17 cellular contexts compared by ENCODE assay signal in the genomic region with DNA sequence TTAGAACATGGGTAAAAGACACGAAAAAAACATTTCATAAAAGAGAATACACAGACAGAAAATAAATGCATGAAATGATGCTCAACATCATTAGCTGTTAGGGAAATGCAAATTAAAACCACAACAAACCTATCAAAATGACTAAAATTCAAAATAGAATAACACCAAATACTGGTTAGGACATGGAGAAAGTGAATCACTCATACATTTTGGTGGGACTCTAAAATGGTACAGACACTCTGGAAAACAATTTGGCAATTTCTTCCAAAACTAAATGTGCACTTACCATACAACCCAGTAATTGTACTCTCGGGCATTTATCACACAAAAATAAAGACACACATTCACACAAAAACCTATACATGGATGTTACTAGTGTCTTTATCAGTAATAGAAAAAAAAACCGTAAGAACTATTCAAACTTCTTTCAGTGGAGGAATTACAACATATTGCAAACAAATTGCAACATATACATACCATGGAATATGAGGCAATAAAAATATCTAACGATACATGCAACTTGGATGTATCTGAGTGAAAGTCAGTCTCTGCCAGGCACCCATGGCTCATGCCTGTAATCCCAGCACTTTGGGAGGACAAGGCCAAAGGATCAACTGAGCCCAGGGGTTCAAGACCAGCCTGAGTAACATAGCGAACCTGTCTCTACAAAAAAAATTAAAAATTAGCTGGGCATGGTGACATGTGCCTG. TPM values are rescaled to one million over a fixed set of nuclear protein-coding genes. Genes with fewer than 3 reads are reported as not detected.
DNase-seq lines count a peak whose midpoint lies in the region; ATAC-seq and TF ChIP-seq lines count a peak whose summit lies in the region.
"Had no signal": no experiment of that assay in that cellular context is flagged by ENCODE, and none has a peak within 500 bp of the region (broad histone marks: within the 10 kb centered on the region; RNA-seq: fewer than 3 reads in every experiment).

No MANE protein-coding gene starts in this region.

- no peak for TF ChIP-seq RAD21 in SK-N-SH (IDR thresholded peaks at IDR 0.05; ENCODE audit: low read length)

- DNase-seq in HFFc6 (peak; percentile 45), WTC11 (ENCODE audit: low spot score) (no peak), hepatic stellate cell (ENCODE audit: low spot score) (peak; percentile 33), SK-N-SH (no peak), AG08396 (ENCODE audit: low spot score) (no peak), cardiac septum (ENCODE audit: low spot score) (no peak)
- DNase-seq: activated T-cell treated with anti-CD3 and anti-CD28 coated beads, Interleukin-2, amount 50 U/mL, for 72 hours; immature natural killer cell; MM.1S; naive thymus-derived CD8-positive, alpha-beta T cell; NCI-H510A; SJCRH30; upper lobe of left lung had no signal

- H3K36me3 Mint-ChIP-seq in HFFc6 (ENCODE audit: low read depth) (no peaks in the 10 kb centered on the region), WTC11 (no peaks in the 10 kb centered on the region)
- H3K36me3 Mint-ChIP-seq: immature natural killer cell; naive thymus-derived CD8-positive, alpha-beta T cell had no signal

- H2AFZ ChIP-seq in ACC112 (ENCODE audit: low read length, unreplicated experiment) (no peak overlapping the region), SK-N-SH (ENCODE audit: low read depth) (no peak overlapping the region)

- ATAC-seq in WTC11 (no peak), SK-N-SH treated with all-trans-retinoic acid at 6 μM for 48 hours (no peak)
- ATAC-seq: activated T-cell treated with anti-CD3 and anti-CD28 coated beads, Interleukin-2, amount 50 U/mL, for 72 hours; naive thymus-derived CD8-positive, alpha-beta T cell; sciatic nerve had no signal

- POLR2A ChIA-PET in WTC11 (lab: Charles Lee) (no interaction called here), SK-N-SH (lab: Yijun Ruan, JAX) (no interaction called here)

- WGBS in SK-N-SH (ENCODE audit: low lambda C conversion rate), result 68% methylated on average over 4 of the region's 5 CpGs

- H3K4me3 ChIP-seq in ACC112 (ENCODE audit: low read depth, low read length), result no peak overlapping the region
- no peak overlapping the region for H3K4me3 ChIP-seq in SK-N-SH (ENCODE audit: low read depth in 2 of 2, low read length in 1 of 2)
- H3K4me3 ChIP-seq: BLaER1, SJCRH30, upper lobe of left lung had no signal

- H3K4me1 ChIP-seq in ACC112 (ENCODE audit: control insufficient read depth, insufficient read depth, low read length, unreplicated experiment) (peaks cover 19% of the 10 kb centered on the region), SK-N-SH (ENCODE audit: control insufficient read depth in 1 of 2, insufficient read depth in 2 of 2, low read depth in 1 of 2, low read length in 1 of 2) (no peaks in the 10 kb centered on the region)
- H3K4me1 ChIP-seq: BLaER1, SJCRH30 had no signal

- H3K9ac ChIP-seq in SK-N-SH, result no peak overlapping the region
- H3K9ac ChIP-seq: BLaER1 had no signal

- H3K27ac ChIP-seq in ACC112 (ENCODE audit: low read depth, low read length) (peak overlapping the region; percentile 83), SK-N-SH (ENCODE audit: low read depth in 2 of 2, low read length in 1 of 2) (no peak overlapping the region)
- H3K27ac ChIP-seq: BLaER1, SJCRH30, upper lobe of left lung had no signal

- CTCF ChIA-PET in WTC11 (lab: Charles Lee), result no interaction called here
- CTCF ChIA-PET in SK-N-SH (lab: Yijun Ruan, JAX), result interaction anchor here (0.6 to 1.1 kb wide), 4 partner anchors 14 to 44 kb away, joined by 3 read pairs; no protein-coding TSS in a partner anchor

- H3F3A ChIP-seq in SK-N-SH (replicated peaks; ENCODE audit: insufficient read depth), result peaks cover 3% of the 10 kb centered on the region

- H3K27me3 Mint-ChIP-seq in HFFc6 (ENCODE audit: insufficient read depth) (peaks cover 1% of the 10 kb centered on the region; the same call in 1 of the 2 replicates), WTC11 (ENCODE audit: low read depth) (no peaks in the 10 kb centered on the region)
- H3K27me3 Mint-ChIP-seq: naive thymus-derived CD8-positive, alpha-beta T cell had no signal

- no peak overlapping the region for H3K4me2 ChIP-seq in SK-N-SH
- H3K4me2 ChIP-seq: BLaER1 had no signal

- H3K27me3 ChIP-seq in ACC112 (ENCODE audit: insufficient read depth, low read length), result no peaks in the 10 kb centered on the region
- no peaks in the 10 kb centered on the region for H3K27me3 ChIP-seq in SK-N-SH (ENCODE audit: insufficient read depth)
- H3K27me3 ChIP-seq: BLaER1, SJCRH30, upper lobe of left lung had no signal

- H3K9me3 ChIP-seq in SK-N-SH, result no peaks in the 10 kb centered on the region
- H3K9me3 ChIP-seq: BLaER1, SJCRH30, upper lobe of left lung had no signal

- TF ChIP-seq EP300 in SK-N-SH (IDR thresholded peaks at IDR 0.05; ENCODE audit: borderline replicate concordance in 1 of 2, low read depth in 1 of 2, low read length in 1 of 2), result no peak

- peaks cover 23% of the 10 kb centered on the region for H3K4me1 Mint-ChIP-seq in HFFc6 (ENCODE audit: low read depth)
- peaks cover 4% of the 10 kb centered on the region; the same call in 1 of the 2 replicates for H3K4me1 Mint-ChIP-seq in WTC11
- H3K4me1 Mint-ChIP-seq: immature natural killer cell had no signal

- H3K4me3 Mint-ChIP-seq in HFFc6, result no peak overlapping the region
- no peak overlapping the region for H3K4me3 Mint-ChIP-seq in WTC11
- H3K4me3 Mint-ChIP-seq: activated T-cell treated with anti-CD3 and anti-CD28 coated beads, Interleukin-2, amount 50 U/mL, for 72 hours; immature natural killer cell; naive thymus-derived CD8-positive, alpha-beta T cell had no signal

- H4K20me1 ChIP-seq in SK-N-SH (ENCODE audit: insufficient read depth), result no peaks in the 10 kb centered on the region
- H4K20me1 ChIP-seq: BLaER1 had no signal

- H3K27ac Mint-ChIP-seq in HFFc6, result no peak overlapping the region
- H3K27ac Mint-ChIP-seq in WTC11, result no peak overlapping the region
- H3K27ac Mint-ChIP-seq: immature natural killer cell; naive thymus-derived CD8-positive, alpha-beta T cell had no signal

- no peak for TF ChIP-seq CTCF in HFFc6 (IDR thresholded peaks at IDR 0.05)
- TF ChIP-seq CTCF in WTC11 (IDR thresholded peaks at IDR 0.05), result no peak
- TF ChIP-seq CTCF in SK-N-SH (IDR thresholded peaks at IDR 0.05), result no peak

- H3K9me3 Mint-ChIP-seq in HFFc6 (no peaks in the 10 kb centered on the region), WTC11 (no peaks in the 10 kb centered on the region)
- H3K9me3 Mint-ChIP-seq: activated T-cell treated with anti-CD3 and anti-CD28 coated beads, Interleukin-2, amount 50 U/mL, for 72 hours; immature natural killer cell; naive thymus-derived CD8-positive, alpha-beta T cell had no signal

- H3K36me3 ChIP-seq in ACC112 (ENCODE audit: insufficient read depth, low read length), result no peaks in the 10 kb centered on the region
- no peaks in the 10 kb centered on the region for H3K36me3 ChIP-seq in SK-N-SH (replicated peaks in 1 of 2; ENCODE audit: control insufficient read depth in 1 of 2, insufficient read depth in 2 of 2, low read length in 1 of 2)
- H3K36me3 ChIP-seq: BLaER1, SJCRH30, upper lobe of left lung had no signal

- intact Hi-C loops in cardiac septum (cut with DNase I), result no loop called here

- H3K9me2 ChIP-seq in SK-N-SH, result no peaks in the 10 kb centered on the region

- H3K79me2 ChIP-seq in ACC112 (ENCODE audit: control insufficient read depth, insufficient read depth, low read length, unreplicated experiment), result no peaks in the 10 kb centered on the region
- no peaks in the 10 kb centered on the region for H3K79me2 ChIP-seq in SK-N-SH (ENCODE audit: insufficient read depth)

TF ChIP-seq in WTC11, 78 proteins besides CTCF, POLR2A, EP300 and RAD21:
- peak; percentile 91 for TF ChIP-seq GABPB1 (CRISPR knock-in tag; IDR thresholded peaks at IDR 0.05)
- TF ChIP-seq, protein P1, sequence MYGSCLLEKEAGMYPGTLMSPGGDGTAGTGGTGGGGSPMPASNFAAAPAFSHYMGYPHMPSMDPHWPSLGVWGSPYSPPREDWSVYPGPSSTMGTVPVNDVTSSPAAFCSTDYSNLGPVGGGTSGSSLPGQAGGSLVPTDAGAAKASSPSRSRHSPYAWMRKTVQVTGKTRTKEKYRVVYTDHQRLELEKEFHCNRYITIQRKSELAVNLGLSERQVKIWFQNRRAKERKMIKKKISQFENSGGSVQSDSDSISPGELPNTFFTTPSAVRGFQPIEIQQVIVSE (CRISPR knock-in tag; IDR thresholded peaks at IDR 0.05; ENCODE audit: borderline replicate concordance), result no peak
- TF ChIP-seq ZNF416 (CRISPR knock-in tag; IDR thresholded peaks at IDR 0.05), result no peak

TF ChIP-seq in SK-N-SH, 30 proteins besides CTCF, POLR2A, EP300 and RAD21:
- no peak for TF ChIP-seq POLR2AphosphoS5 (IDR thresholded peaks at IDR 0.05; ENCODE audit: low read depth, low read length)
- TF ChIP-seq GATA2 (CRISPR knock-in tag; IDR thresholded peaks at IDR 0.05), result no peak
- no peak for TF ChIP-seq NRF1 (IDR thresholded peaks at IDR 0.05; ENCODE audit: low read depth, low read length)
- TF ChIP-seq RFX5 (IDR thresholded peaks at IDR 0.05; ENCODE audit: low read length), result no peak
- TF ChIP-seq YY1 (IDR thresholded peaks at IDR 0.05; ENCODE audit: low read depth), result no peak
- no peak for TF ChIP-seq FOSL2 (IDR thresholded peaks at IDR 0.05; ENCODE audit: borderline replicate concordance, low read depth)

RNA-seq across cellular contexts. Expression of gene HSF2BP, which starts 19.7 kb away (rescaled TPM):
- total RNA-seq in HFFc6 (2021; fragmentation: NEBNext Ultra II Directional; extraction: Animal tissue kit (Norgen Biotek cat#: 25700)), result under 1 TPM; 0.33 to 0.90 (median 0.59) TPM
- total RNA-seq in WTC11 (2021) (1.1 to 1.3 TPM (median 1.2 TPM) in 3 replicates), cardiac septum (not detected)
- polyA plus RNA-seq in SK-N-SH (2012; rRNA removed), result 1.1 TPM in 2 replicates
- polyA plus RNA-seq in SK-N-SH (2012; cell fraction: cytosol; rRNA removed), result 1.1 and 1.7 TPM in 2 replicates
- polyA plus RNA-seq in SK-N-SH (2012; cell fraction: nucleus; rRNA removed), result 1.0 and 1.3 TPM in 2 replicates

RNA-seq across cellular contexts. Expression of gene RRP1B, which starts 19.7 kb away (rescaled TPM):
- total RNA-seq in HFFc6 (2021; fragmentation: NEBNext Ultra II Directional; extraction: Animal tissue kit (Norgen Biotek cat#: 25700)), result 10 to 100 TPM; 26.9 to 34.4 (median 27.6) TPM
- total RNA-seq in WTC11 (2021) (62.2 to 74.9 TPM (median 64.0 TPM) in 3 replicates), cardiac septum (8.7 TPM)
- 9.6 and 10.4 TPM in 2 replicates for polyA plus RNA-seq in SK-N-SH (2012; rRNA removed)
- polyA plus RNA-seq in SK-N-SH (2012; cell fraction: cytosol; rRNA removed), result 8.6 and 10.1 TPM in 2 replicates
- polyA plus RNA-seq in SK-N-SH (2012; cell fraction: nucleus; rRNA removed), result 11.7 and 12.3 TPM in 2 replicates

Comparison
In these comparisons a context has a peak if more than half of its experiments do, and no peak if none do; other contexts are left out.
1. DNase-seq: peak in HFFc6 (single experiment) and hepatic stellate cell (single experiment); none in WTC11 (single experiment), SK-N-SH (single experiment), AG08396 (single experiment) and cardiac septum (single experiment).